Comparison of ENCODE assay signal across 1 cellular context in genomic region chr9:109244179-109245132, GRCh38.
TF ChIP-seq lines count a peak whose summit lies in the region.

No MANE protein-coding gene starts in this region.

TF ChIP-seq in HEK293, 187 proteins besides CTCF, POLR2A, EP300 and RAD21 (continued from another document):
- peak; percentile 90 for TF ChIP-seq ZNF362 (tag by site-specific recombination; IDR thresholded peaks at IDR 0.05)
- TF ChIP-seq GLI2 (tag by site-specific recombination; IDR thresholded peaks at IDR 0.05; ENCODE audit: borderline replicate concordance, low read depth) = no peak
- no peak for TF ChIP-seq GLI4 (tag by site-specific recombination; IDR thresholded peaks at IDR 0.05)
- TF ChIP-seq ZNF792 (tag by site-specific recombination; IDR thresholded peaks at IDR 0.05) = no peak
TF ChIP-seq in HEK293: peak in this region for 4.
